Comparison of ENCODE assay signal across 15 cellular contexts in the genomic region with DNA sequence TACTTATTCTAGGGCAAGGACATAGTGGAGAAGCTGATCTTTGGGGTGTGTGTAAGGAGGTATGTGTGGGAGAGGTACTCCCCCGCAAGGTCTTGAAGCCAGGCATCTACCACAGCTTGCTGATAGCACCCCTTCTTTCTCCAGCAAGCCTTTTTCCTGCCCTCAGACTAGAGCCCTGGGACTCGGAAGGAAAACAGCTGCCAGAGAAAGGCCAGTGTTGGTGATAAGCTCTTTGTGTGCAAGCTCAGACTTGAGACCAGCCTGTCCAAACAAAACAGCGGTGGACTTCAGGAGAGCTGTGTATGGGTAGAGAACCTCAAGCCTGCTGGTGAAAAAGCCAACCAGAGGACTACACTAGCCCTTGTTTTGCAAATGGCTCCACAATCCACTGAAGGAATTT.
DNase-seq lines count a peak whose midpoint lies in the region; ATAC-seq, FAIRE-seq and TF ChIP-seq lines count a peak whose summit lies in the region.
"Had no signal": no experiment of that assay in that cellular context is flagged by ENCODE, and none has a peak within 500 bp of the region (broad histone marks: within the 10 kb centered on the region; RNA-seq: fewer than 3 reads in every experiment).

No MANE protein-coding gene starts in this region.

- CTCF ChIA-PET in endothelial cell of umbilical vein (lab: Charles Lee) = interaction anchor here (0.8 to 2.5 kb wide), 43 partner anchors 11 to 1986 kb away, joined by 3 to 34 read pairs (median 5); a partner anchor contains a TSS

- H3K14ac ChIP-seq in neuronal stem cell (ENCODE audit: low read length) = no peak overlapping the region

- POLR2A ChIA-PET in endothelial cell of umbilical vein (lab: Charles Lee) = interaction anchor here (0.5 to 1.8 kb wide), 8 partner anchors 31 to 1085 kb away, joined by 3 to 14 read pairs (median 6); a partner anchor contains a TSS

- DNase-seq in GM12891 (ENCODE audit: insufficient read length, low spot score) (no peak), endothelial cell of umbilical vein (ENCODE audit: low read depth, low spot score) (peak; percentile 93), neuronal stem cell (ENCODE audit: low spot score) (no peak), HK-2 (ENCODE audit: unreplicated experiment) (no peak), substantia nigra (lab: John Stamatoyannopoulos, UW) (no peak)
- no peak for DNase-seq in stimulated activated effector memory CD8-positive, alpha-beta T cell treated with anti-CD3 and anti-CD28 coated beads, Interleukin-12 subunit alpha, Interleukin-12 subunit beta, amount 100 ng/mL, for 72 hours (ENCODE audit: low spot score in 2 of 2)
- DNase-seq: effector memory CD4-positive, alpha-beta T cell had no signal

- H3K27ac Mint-ChIP-seq in stimulated activated effector memory CD8-positive, alpha-beta T cell treated with anti-CD3 and anti-CD28 coated beads, Interleukin-12 subunit alpha, Interleukin-12 subunit beta, amount 100 ng/mL, for 72 hours = no peak overlapping the region
- H3K27ac Mint-ChIP-seq: activated CD4-positive, alpha-beta T cell treated with anti-CD3 and anti-CD28 coated beads, Interleukin-2, amount 10 ng/mL, durations not matched to agents 24 days and 14 days; activated naive CD4-positive, alpha-beta T cell treated with anti-CD3 and anti-CD28 coated beads, Interleukin-2, amount 10 ng/mL, durations not matched to agents 7 days and 5 days; CD14-positive monocyte had no signal

- H3K4me1 Mint-ChIP-seq in stimulated activated effector memory CD8-positive, alpha-beta T cell treated with anti-CD3 and anti-CD28 coated beads, Interleukin-12 subunit alpha, Interleukin-12 subunit beta, amount 100 ng/mL, for 72 hours = no peaks in the 10 kb centered on the region
- H3K4me1 Mint-ChIP-seq: CD14-positive monocyte had no signal

- H3K18ac ChIP-seq in neuronal stem cell (ENCODE audit: low read length) = peak overlapping the region; percentile 78

- FAIRE-seq in GM12891 (lab: Jason Lieb, UNC) = peak; percentile 23
- peak; percentile 87 for FAIRE-seq in endothelial cell of umbilical vein (lab: Jason Lieb, UNC)

- no peaks in the 10 kb centered on the region for H4K20me1 ChIP-seq in KMS-11 (ENCODE audit: insufficient read depth)
- H4K20me1 ChIP-seq in endothelial cell of umbilical vein (replicated peaks; ENCODE audit: control insufficient read depth, extremely low read depth, insufficient read depth, low read length) = no peaks in the 10 kb centered on the region

- no peak overlapping the region for H3K23ac ChIP-seq in neuronal stem cell (ENCODE audit: low read depth, low read length, poor library complexity)

- no peak overlapping the region for H2AK5ac ChIP-seq in neuronal stem cell (ENCODE audit: low read depth, low read length)

- H3K9me3 ChIP-seq in endothelial cell of umbilical vein (replicated peaks; ENCODE audit: control insufficient read depth, insufficient read depth, low read length) (no peaks in the 10 kb centered on the region), neuronal stem cell (replicated peaks in 1 of 2; ENCODE audit: control insufficient read depth in 2 of 2, insufficient read depth in 1 of 2, low read depth in 1 of 2, low read length in 2 of 2) (no peaks in the 10 kb centered on the region), gastroesophageal sphincter (no peaks in the 10 kb centered on the region)
- H3K9me3 ChIP-seq: SJSA1, upper lobe of left lung had no signal

- H3K36me3 ChIP-seq in KMS-11 (ENCODE audit: insufficient read depth) = no peaks in the 10 kb centered on the region
- no peaks in the 10 kb centered on the region for H3K36me3 ChIP-seq in endothelial cell of umbilical vein (ENCODE audit: control insufficient read depth in 2 of 2, extremely low read depth in 1 of 2, insufficient read depth in 2 of 2, low read length in 2 of 2)
- no peaks in the 10 kb centered on the region for H3K36me3 ChIP-seq in neuronal stem cell (replicated peaks in 1 of 2; ENCODE audit: control insufficient read depth in 2 of 2, insufficient read depth in 2 of 2, low read length in 2 of 2)
- no peaks in the 10 kb centered on the region for H3K36me3 ChIP-seq in gastroesophageal sphincter
- H3K36me3 ChIP-seq: SJSA1, upper lobe of left lung had no signal

- TF ChIP-seq POLR2A in GM12891 (IDR thresholded peaks at IDR 0.05; ENCODE audit: low read depth, low read length) = no peak
- no peak for TF ChIP-seq POLR2A in endothelial cell of umbilical vein (IDR thresholded peaks at IDR 0.05; ENCODE audit: low read depth, low read length)
- TF ChIP-seq POLR2A in gastroesophageal sphincter (IDR thresholded peaks at IDR 0.05) = no peak

- H2BK12ac ChIP-seq in neuronal stem cell (ENCODE audit: low read length) = no peak overlapping the region

- no peak overlapping the region for H3K4ac ChIP-seq in neuronal stem cell (ENCODE audit: low read length)

- no peak for ATAC-seq in gastroesophageal sphincter
- no peak for ATAC-seq in stimulated activated effector memory CD8-positive, alpha-beta T cell treated with anti-CD3 and anti-CD28 coated beads, Interleukin-12 subunit alpha, Interleukin-12 subunit beta, amount 100 ng/mL, for 72 hours

- H3K79me1 ChIP-seq in neuronal stem cell (ENCODE audit: low read depth, low read length) = no peaks in the 10 kb centered on the region

- no peak overlapping the region for H2BK120ac ChIP-seq in neuronal stem cell (ENCODE audit: low read depth, low read length)

- H3K9ac ChIP-seq in KMS-11 (no peak overlapping the region), endothelial cell of umbilical vein (replicated peaks; ENCODE audit: extremely low read depth, insufficient read depth, low read length) (peak overlapping the region; percentile 69), neuronal stem cell (ENCODE audit: low read depth, low read length, poor library complexity) (no peak overlapping the region)
- H3K9ac ChIP-seq: parathyroid adenoma had no signal

- no peak for TF ChIP-seq EP300 in gastroesophageal sphincter (IDR thresholded peaks at IDR 0.05)

- H3K27me3 ChIP-seq in KMS-11 (ENCODE audit: insufficient read depth, low read depth) = no peaks in the 10 kb centered on the region
- no peaks in the 10 kb centered on the region for H3K27me3 ChIP-seq in endothelial cell of umbilical vein (ENCODE audit: control insufficient read depth in 2 of 2, insufficient read depth in 2 of 2, low read length in 2 of 2)
- H3K27me3 ChIP-seq in neuronal stem cell (ENCODE audit: control insufficient read depth in 3 of 3, insufficient read depth in 3 of 3, low read depth in 1 of 3, low read length in 3 of 3) = no peaks in the 10 kb centered on the region
- no peaks in the 10 kb centered on the region for H3K27me3 ChIP-seq in gastroesophageal sphincter
- H3K27me3 ChIP-seq: SJSA1, upper lobe of left lung had no signal

- intact Hi-C loops in endothelial cell of umbilical vein (cut with micrococcal nuclease) = loop anchor here (1.0 to 10.0 kb wide), 25 partner anchors 32 to 1977 kb away; a partner anchor contains a TSS

- H3K9me3 Mint-ChIP-seq in stimulated activated effector memory CD8-positive, alpha-beta T cell treated with anti-CD3 and anti-CD28 coated beads, Interleukin-12 subunit alpha, Interleukin-12 subunit beta, amount 100 ng/mL, for 72 hours = no peaks in the 10 kb centered on the region
- H3K9me3 Mint-ChIP-seq: activated CD4-positive, alpha-beta T cell treated with anti-CD3 and anti-CD28 coated beads, Interleukin-2, amount 10 ng/mL, durations not matched to agents 24 days and 14 days; activated naive CD4-positive, alpha-beta T cell treated with anti-CD3 and anti-CD28 coated beads, Interleukin-2, amount 10 ng/mL, durations not matched to agents 7 days and 5 days; CD14-positive monocyte had no signal

- H3K9me1 ChIP-seq in endothelial cell of umbilical vein (replicated peaks; ENCODE audit: control insufficient read depth, extremely low read depth, insufficient read depth, low read length) = no peaks in the 10 kb centered on the region

- H3K4me3 ChIP-seq in KMS-11 (IDR thresholded peaks at IDR 0.05; ENCODE audit: insufficient read depth, low read depth, low read length) = no peak overlapping the region
- no peak overlapping the region for H3K4me3 ChIP-seq in endothelial cell of umbilical vein (replicated peaks in 1 of 3; ENCODE audit: insufficient read depth in 1 of 3, low read depth in 1 of 3, low read length in 3 of 3)
- no peak overlapping the region for H3K4me3 ChIP-seq in neuronal stem cell (ENCODE audit: low read length in 2 of 2)
- no peak overlapping the region for H3K4me3 ChIP-seq in gastroesophageal sphincter
- H3K4me3 ChIP-seq: SJSA1, upper lobe of left lung had no signal

- H3K36me3 Mint-ChIP-seq in stimulated activated effector memory CD8-positive, alpha-beta T cell treated with anti-CD3 and anti-CD28 coated beads, Interleukin-12 subunit alpha, Interleukin-12 subunit beta, amount 100 ng/mL, for 72 hours = no peaks in the 10 kb centered on the region
- H3K36me3 Mint-ChIP-seq: activated naive CD4-positive, alpha-beta T cell treated with anti-CD3 and anti-CD28 coated beads, Interleukin-2, amount 10 ng/mL, durations not matched to agents 7 days and 5 days; CD14-positive monocyte had no signal

- H3K4me2 ChIP-seq in KMS-11 (peak overlapping the region; percentile 11; the same call in 1 of the 2 replicates), endothelial cell of umbilical vein (ENCODE audit: insufficient read depth, low read length) (peak overlapping the region; percentile 40), neuronal stem cell (ENCODE audit: insufficient read depth, low read length, poor library complexity, severe bottlenecking) (no peak overlapping the region)

- no peak overlapping the region for H3K4me3 Mint-ChIP-seq in stimulated activated effector memory CD8-positive, alpha-beta T cell treated with anti-CD3 and anti-CD28 coated beads, Interleukin-12 subunit alpha, Interleukin-12 subunit beta, amount 100 ng/mL, for 72 hours
- H3K4me3 Mint-ChIP-seq: activated CD4-positive, alpha-beta T cell treated with anti-CD3 and anti-CD28 coated beads, Interleukin-2, amount 10 ng/mL, durations not matched to agents 24 days and 14 days; activated naive CD4-positive, alpha-beta T cell treated with anti-CD3 and anti-CD28 coated beads, Interleukin-2, amount 10 ng/mL, durations not matched to agents 7 days and 5 days; CD14-positive monocyte had no signal

- H4K8ac ChIP-seq in neuronal stem cell (ENCODE audit: low read depth, low read length) = no peak overlapping the region

- TF ChIP-seq CTCF in KMS-11 (conservative IDR thresholded peaks at IDR 0.05; ENCODE audit: low read depth, low read length) (no peak), endothelial cell of umbilical vein (IDR thresholded peaks at IDR 0.05; ENCODE audit: extremely low read depth in 1 of 2, insufficient read depth in 1 of 2, low read depth in 1 of 2, low read length in 2 of 2) (no peak), gastroesophageal sphincter (IDR thresholded peaks at IDR 0.05) (no peak)

- no peak overlapping the region for H2BK5ac ChIP-seq in neuronal stem cell (ENCODE audit: low read length)

- dilution Hi-C loops in endothelial cell of umbilical vein (cut with MboI; ENCODE audit: extremely low pct_ligation_motif_present, low sequenced_read_pairs) = no loop called here

- no CpG with 5 or more reads among the region's 3 CpGs for WGBS in neuronal stem cell (ENCODE audit: extremely low coverage in 2 of 2, insufficient read length in 2 of 2, insufficient replicate concordance in 1 of 2), 2 donors
- 55 to 100% methylated on average over 1 to 2 of the region's 3 CpGs for WGBS in gastroesophageal sphincter (ENCODE audit: low coverage in 1 of 2), 2 donors

- no peak overlapping the region for H2BK15ac ChIP-seq in neuronal stem cell (ENCODE audit: low read length)

- H3K4me1 ChIP-seq in KMS-11 (ENCODE audit: low read depth, poor library complexity, severe bottlenecking) (peaks cover 38% of the 10 kb centered on the region), endothelial cell of umbilical vein (ENCODE audit: control insufficient read depth, extremely low read depth, insufficient read depth, low read length) (peaks cover 43% of the 10 kb centered on the region), neuronal stem cell (ENCODE audit: control insufficient read depth in 2 of 2, insufficient read depth in 1 of 2, low read depth in 1 of 2, low read length in 2 of 2) (peaks cover 3 to 9% of the 10 kb centered on the region in 2 donors), gastroesophageal sphincter (peaks cover 3 to 41% (median 7%) of the 10 kb centered on the region in 3 donors)
- H3K4me1 ChIP-seq: parathyroid adenoma had no signal

- peak overlapping the region; percentile 20; the same call in 1 of the 2 replicates for H2AFZ ChIP-seq in KMS-11 (ENCODE audit: low read depth)
- no peak overlapping the region for H2AFZ ChIP-seq in endothelial cell of umbilical vein (ENCODE audit: low read depth, low read length)
- H2AFZ ChIP-seq in neuronal stem cell (ENCODE audit: low read length) = peak overlapping the region; percentile 58
- H2AFZ ChIP-seq: parathyroid adenoma had no signal

- TSS peak; percentile 83 for BruUV-seq in endothelial cell of umbilical vein (replicated peaks; lab: Mats Ljungman, UMichigan)

- no peaks in the 10 kb centered on the region for H3K79me2 ChIP-seq in KMS-11 (ENCODE audit: insufficient read depth, low read depth)
- no peaks in the 10 kb centered on the region for H3K79me2 ChIP-seq in endothelial cell of umbilical vein (ENCODE audit: control insufficient read depth, insufficient read depth, low read length)
- H3K79me2 ChIP-seq: parathyroid adenoma had no signal

- H3K27ac ChIP-seq in KMS-11 (no peak overlapping the region), endothelial cell of umbilical vein (ENCODE audit: insufficient read depth, low read depth, low read length) (peak overlapping the region; percentile 89), neuronal stem cell (replicated peaks; ENCODE audit: low read length) (no peak overlapping the region), gastroesophageal sphincter (peak overlapping the region in 2 of 4 donors; percentile 8 to 24), substantia nigra (ENCODE audit: low read depth, low read length, poor library complexity, severe bottlenecking) (no peak overlapping the region)
- H3K27ac ChIP-seq: parathyroid adenoma, SJSA1 had no signal

- H4K91ac ChIP-seq in neuronal stem cell (ENCODE audit: low read depth, low read length, poor library complexity) = no peak overlapping the region
